9 cellular contexts compared by ENCODE assay signal in the genomic region with DNA sequence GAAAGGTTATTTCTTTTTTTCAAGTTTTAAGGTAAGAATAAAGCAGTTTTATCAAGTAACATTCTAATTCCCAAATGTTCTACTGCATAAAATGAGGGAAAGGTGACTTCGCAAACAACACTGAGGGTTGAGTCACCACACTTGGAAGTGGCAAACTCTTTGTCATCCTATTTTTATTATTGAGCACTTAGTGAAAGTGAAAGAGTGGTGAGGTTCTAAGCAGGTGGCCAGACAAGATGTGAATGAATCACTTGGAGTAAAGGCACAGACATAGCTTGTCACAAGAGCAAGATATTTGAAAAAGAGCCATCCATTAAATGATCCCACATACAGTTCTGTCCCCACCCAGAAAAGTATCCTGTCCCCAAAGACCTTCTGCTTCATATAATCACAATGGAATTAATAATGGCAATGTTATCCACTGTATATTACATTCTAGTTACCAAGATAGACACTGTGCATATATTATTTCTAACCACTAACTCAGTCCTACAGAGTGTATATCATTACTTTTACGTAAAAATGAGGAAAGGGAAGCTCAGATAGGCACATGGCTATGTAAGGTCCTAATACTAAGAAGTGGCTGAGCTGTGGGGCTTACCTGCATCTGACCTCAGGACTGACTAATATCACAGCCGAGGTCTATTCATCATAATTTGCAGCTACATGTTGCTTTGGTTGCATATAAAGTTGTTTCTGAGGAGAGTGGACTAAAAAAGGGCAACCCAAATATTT.
DNase-seq lines count a peak whose midpoint lies in the region; ATAC-seq and TF ChIP-seq lines count a peak whose summit lies in the region.
"Had no signal": no experiment of that assay in that cellular context is flagged by ENCODE, and none has a peak within 500 bp of the region (broad histone marks: within the 10 kb centered on the region; RNA-seq: fewer than 3 reads in every experiment).

No MANE protein-coding gene starts in this region.

- TF ChIP-seq CTCF in fibroblast of mammary gland (conservative IDR thresholded peaks at IDR 0.05; ENCODE audit: control insufficient read depth, insufficient read depth, low read depth, low read length), result no peak

- H3K4me3 Mint-ChIP-seq in naive thymus-derived CD4-positive, alpha-beta T cell, result no peak overlapping the region

- H3K27me3 Mint-ChIP-seq in naive thymus-derived CD4-positive, alpha-beta T cell, result no peaks in the 10 kb centered on the region

- CTCF ChIA-PET in naive thymus-derived CD4-positive, alpha-beta T cell (lab: Charles Lee), result no interaction called here

- H3K4me1 ChIP-seq in naive thymus-derived CD4-positive, alpha-beta T cell (ENCODE audit: control insufficient read depth in 2 of 2, insufficient read depth in 2 of 2, low read length in 2 of 2), result no peaks in the 10 kb centered on the region

- H3K27ac ChIP-seq in naive thymus-derived CD4-positive, alpha-beta T cell (ENCODE audit: low read depth, low read length), result no peak overlapping the region

- intact Hi-C loops in naive thymus-derived CD4-positive, alpha-beta T cell (cut with micrococcal nuclease), result no loop called here

- peak; percentile 97 for ATAC-seq in GM18858 (IDR thresholded peaks at IDR 0.05; ENCODE audit: unreplicated experiment)
- peak; percentile 100 for ATAC-seq in GM21717 (IDR thresholded peaks at IDR 0.05; ENCODE audit: unreplicated experiment)
- ATAC-seq in HG03342 (IDR thresholded peaks at IDR 0.05; ENCODE audit: unreplicated experiment), result peak; percentile 95
- ATAC-seq in naive thymus-derived CD4-positive, alpha-beta T cell, result no peak

- no peaks in the 10 kb centered on the region for H3K9me3 ChIP-seq in naive thymus-derived CD4-positive, alpha-beta T cell (ENCODE audit: control insufficient read depth in 2 of 3, low read length in 3 of 3)

- H3K27me3 ChIP-seq in naive thymus-derived CD4-positive, alpha-beta T cell (ENCODE audit: control insufficient read depth in 2 of 2, insufficient read depth in 2 of 2, low read length in 2 of 2), result no peaks in the 10 kb centered on the region
- H3K27me3 ChIP-seq in H7 (ENCODE audit: control insufficient read depth, insufficient read depth, low read length), result no peaks in the 10 kb centered on the region

- no peaks in the 10 kb centered on the region for H3K4me1 Mint-ChIP-seq in naive thymus-derived CD4-positive, alpha-beta T cell

- H3K36me3 Mint-ChIP-seq in naive thymus-derived CD4-positive, alpha-beta T cell, result no peaks in the 10 kb centered on the region

- H3K4me3 ChIP-seq in fibroblast of mammary gland (ENCODE audit: control insufficient read depth, low read depth, low read length) (no peak overlapping the region), H7 (ENCODE audit: insufficient read depth, low read depth, low read length) (no peak overlapping the region)
- H3K4me3 ChIP-seq in naive thymus-derived CD4-positive, alpha-beta T cell (ENCODE audit: low read length), result no peak overlapping the region

- DNase-seq in fibroblast of mammary gland (ENCODE audit: low read depth), result peak; percentile 2
- no peak for DNase-seq in NCI-H524 treated with DMSO at 0.1 percent for 48 hours (lab: John Stamatoyannopoulos, UW)
- no peak for DNase-seq in UCSD-AML1 (lab: John Stamatoyannopoulos, UW; ENCODE audit: unreplicated experiment)
- no peak for DNase-seq in naive thymus-derived CD4-positive, alpha-beta T cell
- DNase-seq in H7, result no peak
- DNase-seq: NCI-H226 had no signal

- peaks cover 0 to 8% (median 0%) of the 10 kb centered on the region in 11 donors for H3K9me3 Mint-ChIP-seq in naive thymus-derived CD4-positive, alpha-beta T cell

- POLR2A ChIA-PET in naive thymus-derived CD4-positive, alpha-beta T cell (lab: Charles Lee), result no interaction called here

- H3K36me3 ChIP-seq in naive thymus-derived CD4-positive, alpha-beta T cell (ENCODE audit: control insufficient read depth in 2 of 3, insufficient read depth in 3 of 3, low read length in 3 of 3), result no peaks in the 10 kb centered on the region
- no peaks in the 10 kb centered on the region for H3K36me3 ChIP-seq in H7 (replicated peaks; ENCODE audit: control insufficient read depth, insufficient read depth, low read length)

- no peak overlapping the region for H3K27ac Mint-ChIP-seq in naive thymus-derived CD4-positive, alpha-beta T cell
